8 cellular contexts compared by ENCODE assay signal in genomic region chr15:78077053-78077859, GRCh38. TPM values are rescaled to one million over a fixed set of nuclear protein-coding genes. Genes with fewer than 3 reads are reported as not detected.
DNase-seq lines count a peak whose midpoint lies in the region; ATAC-seq and TF ChIP-seq lines count a peak whose summit lies in the region.

TSS of gene TBC1D2B (minus strand) at chr15:78077711. CDS start at chr15:78077652, 59 bp downstream.

- H3K9me2 ChIP-seq in PC-9 (ENCODE audit: insufficient read depth), result no peaks in the 10 kb centered on the region

- H2AFZ ChIP-seq in PC-9, result peak within 1 kb of the TSS; percentile 97

- peak within 1 kb of the TSS; percentile 72 to 73 for H3K9ac ChIP-seq in stomach smooth muscle (ENCODE audit: low read length in 2 of 2)

- H3K27ac ChIP-seq in PC-9 (no peak within 1 kb of the TSS), stomach smooth muscle (ENCODE audit: low read length) (peak within 1 kb of the TSS; percentile 73)

- H3K4me3 Mint-ChIP-seq in nephron, result peak within 1 kb of the TSS; percentile 94 to 100 (median 98)

- TF ChIP-seq CTCF in AG10803 (conservative IDR thresholded peaks at IDR 0.05; ENCODE audit: low read length) (no peak), PC-9 (conservative IDR thresholded peaks at IDR 0.05) (no peak), nephron (IDR thresholded peaks at IDR 0.05; ENCODE audit: unreplicated experiment in 3 of 3) (no peak)

- H3K36me3 ChIP-seq in PC-9 (ENCODE audit: low read depth) (no peaks in the 10 kb centered on the region), stomach smooth muscle (ENCODE audit: control insufficient read depth in 2 of 2, insufficient read depth in 2 of 2, low read length in 2 of 2) (no peaks in the 10 kb centered on the region)

- H3K27me3 Mint-ChIP-seq in nephron (ENCODE audit: low read depth), result no peaks in the 10 kb centered on the region

- peaks cover 29% of the 10 kb centered on the region for H3K4me1 Mint-ChIP-seq in nephron

- H3K36me3 Mint-ChIP-seq in nephron (ENCODE audit: low read depth), result no peaks in the 10 kb centered on the region

- intact Hi-C loops in PC-9 (cut with micrococcal nuclease; ENCODE audit: unreplicated experiment), result no loop called here

- DNase-seq in AG10803 (ENCODE audit: low read depth), result peak; percentile 64
- DNase-seq in PC-9, result peak in 1 of 2 experiments; percentile 46
- peak; percentile 51 to 60 for DNase-seq in activated T-helper 1 cell treated with anti-CD3 and anti-CD28 coated beads, Interleukin-2, amount 50 U/mL, for 16 hours (ENCODE audit: low read depth in 1 of 2, low spot score in 1 of 2)
- peak; percentile 47 for DNase-seq in fibroblast of peridontal ligament (ENCODE audit: extremely low read depth)

- H3K4me3 ChIP-seq in AG10803 (ENCODE audit: low read length) (peak within 1 kb of the TSS; percentile 92), PC-9 (peak within 1 kb of the TSS; percentile 84), stomach smooth muscle (ENCODE audit: low read length in 2 of 2) (peak within 1 kb of the TSS; percentile 76 to 88)

- no peaks in the 10 kb centered on the region for H3K9me3 Mint-ChIP-seq in nephron

- H3K4me2 ChIP-seq in PC-9, result peak within 1 kb of the TSS; percentile 99

- H3K9me3 ChIP-seq in PC-9 (ENCODE audit: insufficient read depth, low read depth), result no peaks in the 10 kb centered on the region
- H3K9me3 ChIP-seq in stomach smooth muscle (ENCODE audit: control insufficient read depth in 2 of 2, low read length in 2 of 2), result no peaks in the 10 kb centered on the region

- no peaks in the 10 kb centered on the region for H3F3A ChIP-seq in PC-9 (ENCODE audit: insufficient read depth, low read depth)

- H3K27me3 ChIP-seq in PC-9 (ENCODE audit: insufficient read depth, low read depth), result no peaks in the 10 kb centered on the region
- H3K27me3 ChIP-seq in stomach smooth muscle (ENCODE audit: control insufficient read depth in 1 of 2, insufficient read depth in 2 of 2, low read length in 2 of 2), result no peaks in the 10 kb centered on the region

- ATAC-seq in GM19023 (IDR thresholded peaks at IDR 0.05; ENCODE audit: unreplicated experiment) (peak; percentile 69), HG03342 (IDR thresholded peaks at IDR 0.05; ENCODE audit: unreplicated experiment) (peak; percentile 75)

- peak within 1 kb of the TSS; percentile 76 to 98 (median 90) for H3K27ac Mint-ChIP-seq in nephron

- 0 out of 2 replicates have a peak, but pooled peaks cover 15% of the 10 kb centered on the region for H3K79me2 ChIP-seq in PC-9 (ENCODE audit: low read depth)

- BruUV-seq in PC-9 (replicated peaks; lab: Mats Ljungman, UMichigan), result no TSS peak

- POLR2A ChIA-PET in PC-9 (lab: Charles Lee; ENCODE audit: unreplicated experiment), result interaction anchor here (0.6 kb wide), 1 partner anchor 55 kb away, joined by 3 read pairs; no protein-coding TSS in a partner anchor

- H4K20me1 ChIP-seq in PC-9 (ENCODE audit: insufficient read depth), result no peaks in the 10 kb centered on the region

- H3K4me1 ChIP-seq in PC-9 (replicated peaks; ENCODE audit: insufficient read depth), result peaks cover 18% of the 10 kb centered on the region
- peaks cover 24% of the 10 kb centered on the region for H3K4me1 ChIP-seq in stomach smooth muscle (ENCODE audit: control insufficient read depth, insufficient read depth, low read length)

- CTCF ChIA-PET in PC-9 (lab: Charles Lee), result interaction anchor here (0.6 kb wide), 1 partner anchor 70 kb away, joined by 3 read pairs; no protein-coding TSS in a partner anchor

RNA-seq across cellular contexts. Expression of gene TBC1D2B, which starts in this region (rescaled TPM):
- total RNA-seq in PC-9 (2021), result 27.7 and 28.3 TPM in 2 replicates
